In genomic region chr20:3753098-3753497, GRCh38 we compare ENCODE assay signal across 8 cellular contexts. TPM values are rescaled to one million over a fixed set of nuclear protein-coding genes. Genes with fewer than 3 reads are reported as not detected.
DNase-seq lines count a peak whose midpoint lies in the region; ATAC-seq and TF ChIP-seq lines count a peak whose summit lies in the region.

No MANE protein-coding gene starts in this region.

- no peak overlapping the region for H3K4ac ChIP-seq in mesendoderm (ENCODE audit: low read depth, low read length)

- H3K4me2 ChIP-seq in mesendoderm (ENCODE audit: low read length), result no peak overlapping the region

- no CpG with 5 or more reads among the region's 4 CpGs for WGBS in mesendoderm (ENCODE audit: extremely low coverage, insufficient coverage, low lambda C conversion rate)

- peaks cover 9% of the 10 kb centered on the region for H3K36me3 Mint-ChIP-seq in activated CD4-positive, alpha-beta T cell treated with anti-CD3 and anti-CD28 coated beads, Interleukin-2, amount 10 ng/mL, durations not matched to agents 24 days and 14 days (ENCODE audit: low read depth)

- H4K5ac ChIP-seq in mesendoderm (ENCODE audit: low read length), result no peak overlapping the region

- H3K36me3 ChIP-seq in effector memory CD4-positive, alpha-beta T cell (ENCODE audit: control insufficient read depth, insufficient read depth, low read length), result no peaks in the 10 kb centered on the region
- no peaks in the 10 kb centered on the region for H3K36me3 ChIP-seq in mesendoderm (ENCODE audit: control insufficient read depth, insufficient read depth, low read length)

- H3K27ac ChIP-seq in effector memory CD4-positive, alpha-beta T cell (ENCODE audit: insufficient read depth, low read length, poor library complexity, severe bottlenecking), result no peak overlapping the region
- H3K27ac ChIP-seq in mesendoderm (ENCODE audit: low read depth, low read length), result no peak overlapping the region

- peaks cover 1% of the 10 kb centered on the region for H3K27me3 Mint-ChIP-seq in activated CD4-positive, alpha-beta T cell treated with anti-CD3 and anti-CD28 coated beads, Interleukin-2, amount 10 ng/mL, durations not matched to agents 24 days and 14 days
- H3K27me3 Mint-ChIP-seq in stimulated activated naive CD8-positive, alpha-beta T cell treated with anti-CD3 and anti-CD28 coated beads, Interleukin-15, amount 100 ng/mL, for 72 hours, result peaks cover 5% of the 10 kb centered on the region

- no peaks in the 10 kb centered on the region for H3K9me3 Mint-ChIP-seq in activated CD4-positive, alpha-beta T cell treated with anti-CD3 and anti-CD28 coated beads, Interleukin-2, amount 10 ng/mL, durations not matched to agents 24 days and 14 days
- H3K9me3 Mint-ChIP-seq in stimulated activated naive CD8-positive, alpha-beta T cell treated with anti-CD3 and anti-CD28 coated beads, Interleukin-15, amount 100 ng/mL, for 72 hours, result no peaks in the 10 kb centered on the region

- H3K79me2 ChIP-seq in mesendoderm (ENCODE audit: control insufficient read depth, insufficient read depth, low read length), result no peaks in the 10 kb centered on the region

- H3K27me3 ChIP-seq in effector memory CD4-positive, alpha-beta T cell (replicated peaks; ENCODE audit: control insufficient read depth, insufficient read depth, low read length, poor library complexity, severe bottlenecking), result no peaks in the 10 kb centered on the region
- peaks cover 5% of the 10 kb centered on the region for H3K27me3 ChIP-seq in mesendoderm (ENCODE audit: insufficient read depth, low read length, poor library complexity)

- H3K56ac ChIP-seq in mesendoderm (ENCODE audit: low read length), result no peak overlapping the region

- in situ Hi-C loops in GM13976 (cut with MboI; ENCODE audit: low sequenced_read_pairs, unreplicated experiment), result no loop called here

- no peak overlapping the region for H3K23ac ChIP-seq in mesendoderm (ENCODE audit: low read length)

- H3K4me3 Mint-ChIP-seq in activated CD4-positive, alpha-beta T cell treated with anti-CD3 and anti-CD28 coated beads, Interleukin-2, amount 10 ng/mL, durations not matched to agents 24 days and 14 days, result no peak overlapping the region
- H3K4me3 Mint-ChIP-seq in stimulated activated naive CD8-positive, alpha-beta T cell treated with anti-CD3 and anti-CD28 coated beads, Interleukin-15, amount 100 ng/mL, for 72 hours, result no peak overlapping the region

- no peak overlapping the region for H2BK15ac ChIP-seq in mesendoderm (replicated peaks; ENCODE audit: low read depth)

- DNase-seq in AG09319 (ENCODE audit: extremely low read depth, low read depth), result peak; percentile 49
- peak; percentile 86 for DNase-seq in GM13976 (ENCODE audit: low spot score)
- peak; percentile 61 for DNase-seq in NCI-H2196 (lab: John Stamatoyannopoulos, UW; ENCODE audit: unreplicated experiment)
- DNase-seq in activated CD4-positive, alpha-beta T cell treated with anti-CD3 and anti-CD28 coated beads, Interleukin-2, amount 10 ng/mL, durations not matched to agents 24 days and 14 days, result peak; percentile 88
- peak in 2 of 3 donors; percentile 25 to 52 for DNase-seq in effector memory CD4-positive, alpha-beta T cell
- peak; percentile 83 for DNase-seq in mesendoderm
- DNase-seq in stimulated activated naive CD8-positive, alpha-beta T cell treated with anti-CD3 and anti-CD28 coated beads, Interleukin-15, amount 100 ng/mL, for 72 hours, result peak; percentile 39 to 59

- intact Hi-C loops in activated CD4-positive, alpha-beta T cell treated with anti-CD3 and anti-CD28 coated beads, Interleukin-2, amount 10 ng/mL, durations not matched to agents 24 days and 14 days (cut with micrococcal nuclease), result loop anchor here (2.0 to 5.0 kb wide), 2 partner anchors 16 to 69 kb away; partner anchors contain the start of gene AP5S1

- no peaks in the 10 kb centered on the region for H3K79me1 ChIP-seq in mesendoderm (ENCODE audit: low read length)

- ATAC-seq in stimulated activated naive CD8-positive, alpha-beta T cell treated with anti-CD3 and anti-CD28 coated beads, Interleukin-15, amount 100 ng/mL, for 72 hours, result peak; percentile 61
- ATAC-seq in GM21528 (IDR thresholded peaks at IDR 0.05; ENCODE audit: low FRiP score, unreplicated experiment), result no peak

- no peak overlapping the region for H2BK120ac ChIP-seq in mesendoderm (ENCODE audit: low read depth, low read length)

- no peak overlapping the region for H3K27ac Mint-ChIP-seq in activated CD4-positive, alpha-beta T cell treated with anti-CD3 and anti-CD28 coated beads, Interleukin-2, amount 10 ng/mL, durations not matched to agents 24 days and 14 days
- no peak overlapping the region for H3K27ac Mint-ChIP-seq in stimulated activated naive CD8-positive, alpha-beta T cell treated with anti-CD3 and anti-CD28 coated beads, Interleukin-15, amount 100 ng/mL, for 72 hours

- H3K4me3 ChIP-seq in effector memory CD4-positive, alpha-beta T cell (ENCODE audit: insufficient read depth, low read depth, low read length, poor library complexity, severe bottlenecking), result no peak overlapping the region
- H3K4me3 ChIP-seq in mesendoderm (ENCODE audit: low read length), result no peak overlapping the region

- no peaks in the 10 kb centered on the region for H3K9me3 ChIP-seq in effector memory CD4-positive, alpha-beta T cell (ENCODE audit: control insufficient read depth, low read length)

- H2AK5ac ChIP-seq in mesendoderm (ENCODE audit: low read length), result no peak overlapping the region

- no peaks in the 10 kb centered on the region for H3K4me1 ChIP-seq in effector memory CD4-positive, alpha-beta T cell (ENCODE audit: control insufficient read depth, insufficient read depth, low read length, poor library complexity, severe bottlenecking)
- peaks cover 2% of the 10 kb centered on the region for H3K4me1 ChIP-seq in mesendoderm (ENCODE audit: control insufficient read depth, low read depth, low read length)

- H4K8ac ChIP-seq in mesendoderm (ENCODE audit: low read depth, low read length), result no peak overlapping the region

- no peak overlapping the region for H3K9ac ChIP-seq in mesendoderm (ENCODE audit: low read length)

- H2BK5ac ChIP-seq in mesendoderm (ENCODE audit: low read length), result no peak overlapping the region

- no peak overlapping the region for H3K18ac ChIP-seq in mesendoderm (ENCODE audit: low read length)

- TF ChIP-seq CTCF in AG09319 (IDR thresholded peaks at IDR 0.05; ENCODE audit: low read depth, low read length) (peak; percentile 85), GM13976 (IDR thresholded peaks at IDR 0.05; ENCODE audit: borderline replicate concordance, control extremely low read depth, extremely low read depth, insufficient read depth, missing control alignments) (peak; percentile 72)

- H3K4me1 Mint-ChIP-seq in activated CD4-positive, alpha-beta T cell treated with anti-CD3 and anti-CD28 coated beads, Interleukin-2, amount 10 ng/mL, durations not matched to agents 24 days and 14 days, result peaks cover 8% of the 10 kb centered on the region
- H3K4me1 Mint-ChIP-seq in stimulated activated naive CD8-positive, alpha-beta T cell treated with anti-CD3 and anti-CD28 coated beads, Interleukin-15, amount 100 ng/mL, for 72 hours, result peaks cover 15% of the 10 kb centered on the region

RNA-seq across cellular contexts. Expression of gene ADISSP, which starts 14.5 kb away (rescaled TPM):
- total RNA-seq in activated CD4-positive, alpha-beta T cell treated with anti-CD3 and anti-CD28 coated beads, Interleukin-2, amount 10 ng/mL, durations not matched to agents 24 days and 14 days, result 62.9 and 68.8 TPM in 2 replicates
- polyA plus RNA-seq in mesendoderm (2013, experiment 1 of 2), result 73.8 TPM
- polyA plus RNA-seq in mesendoderm (2013, experiment 2 of 2), result 74.7 TPM

RNA-seq across cellular contexts. Expression of gene HSPA12B, which starts 20.6 kb away (rescaled TPM):
- not detected in 2 replicates for total RNA-seq in activated CD4-positive, alpha-beta T cell treated with anti-CD3 and anti-CD28 coated beads, Interleukin-2, amount 10 ng/mL, durations not matched to agents 24 days and 14 days
- polyA plus RNA-seq in mesendoderm (2013, experiment 1 of 2), result 1.3 TPM
- 1.1 TPM for polyA plus RNA-seq in mesendoderm (2013, experiment 2 of 2)

RNA-seq across cellular contexts. Expression of gene SPEF1, which starts 28.1 kb away (rescaled TPM):
- not detected in 2 replicates for total RNA-seq in activated CD4-positive, alpha-beta T cell treated with anti-CD3 and anti-CD28 coated beads, Interleukin-2, amount 10 ng/mL, durations not matched to agents 24 days and 14 days
- polyA plus RNA-seq in mesendoderm (2013, experiment 1 of 2), result 0.10 TPM
- polyA plus RNA-seq in mesendoderm (2013, experiment 2 of 2), result 0.21 TPM

RNA-seq across cellular contexts. Expression of gene CENPB, which starts 33.4 kb away (rescaled TPM):
- total RNA-seq in activated CD4-positive, alpha-beta T cell treated with anti-CD3 and anti-CD28 coated beads, Interleukin-2, amount 10 ng/mL, durations not matched to agents 24 days and 14 days, result 72.8 and 74.4 TPM in 2 replicates
- 22.3 TPM for polyA plus RNA-seq in mesendoderm (2013, experiment 1 of 2)
- polyA plus RNA-seq in mesendoderm (2013, experiment 2 of 2), result 21.5 TPM

RNA-seq across cellular contexts. Expression of gene SIGLEC1, which starts 40.7 kb away (rescaled TPM):
- total RNA-seq in activated CD4-positive, alpha-beta T cell treated with anti-CD3 and anti-CD28 coated beads, Interleukin-2, amount 10 ng/mL, durations not matched to agents 24 days and 14 days, result not detected in 2 replicates
- polyA plus RNA-seq in mesendoderm (2013, experiment 1 of 2), result not detected
- polyA plus RNA-seq in mesendoderm (2013, experiment 2 of 2), result not detected
